28 cellular contexts compared by ENCODE assay signal in the genomic region with DNA sequence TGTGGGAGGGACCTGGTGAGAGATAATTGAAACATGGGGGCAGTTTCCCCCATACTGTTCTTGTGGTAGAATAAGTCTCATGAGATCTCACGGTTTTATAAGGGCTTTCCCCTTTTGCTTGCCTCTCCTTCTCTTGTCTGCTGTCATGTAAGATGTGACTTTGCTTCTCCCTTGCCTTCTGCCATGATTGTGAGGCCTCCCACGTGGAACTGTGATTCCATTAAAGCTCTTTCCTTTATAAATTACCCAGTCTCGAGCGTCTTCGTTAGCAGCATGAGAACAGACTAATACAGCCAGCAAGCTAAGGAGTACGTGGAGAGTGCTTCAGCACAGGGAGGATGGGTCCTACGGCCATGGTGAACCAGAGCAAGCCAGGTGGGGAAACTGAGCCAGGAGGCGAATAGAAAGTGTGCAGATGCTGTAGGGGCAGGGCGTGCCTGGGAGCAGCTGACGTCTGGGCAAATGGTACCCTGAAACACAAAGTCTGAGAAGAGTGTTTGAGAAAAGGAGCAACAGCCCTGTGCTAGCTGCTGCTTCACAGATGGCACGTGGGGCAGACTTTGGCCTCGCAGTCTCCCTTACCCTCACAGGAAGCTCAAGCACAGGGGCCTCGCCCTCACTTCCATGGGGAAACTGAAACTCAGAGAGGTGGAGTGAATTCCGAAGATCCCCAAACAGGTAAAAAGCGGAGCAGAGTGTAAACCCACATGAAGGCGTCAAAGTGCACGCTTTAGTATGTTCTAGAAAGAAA.
"Had no signal": no experiment of that assay in that cellular context is flagged by ENCODE, and none has a peak within 500 bp of the region (broad histone marks: within the 10 kb centered on the region; RNA-seq: fewer than 3 reads in every experiment).

No MANE protein-coding gene starts in this region.

- H3K36me3 ChIP-seq: pancreas, prostate gland, right lobe of liver, sigmoid colon, suprapubic skin, tibial artery, transverse colon, upper lobe of right lung, uterus had no signal

- ATAC-seq: naive thymus-derived CD8-positive, alpha-beta T cell; natural killer cell treated with Interleukin-12 subunit alpha and Interleukin-12 subunit beta and Interleukin-15 and Interleukin-18, amount 100 ng/mL, for 72 hours; pancreas; right cardiac atrium; right lobe of liver; stimulated activated effector memory CD8-positive, alpha-beta T cell treated with anti-CD3 and anti-CD28 coated beads, Interleukin-12 subunit alpha, Interleukin-12 subunit beta, amount 100 ng/mL, for 72 hours; stimulated activated naive B cell treated with anti-CD40 and anti-IgM and Interleukin-4, amounts not matched to agents 10 μg/mL and 1 μg/mL and 100 μg/mL, for 72 hours; stimulated activated naive CD8-positive, alpha-beta T cell treated with anti-CD3 and anti-CD28 coated beads, Interleukin-15, amount 100 ng/mL, for 72 hours; stimulated activated naive CD8-positive, alpha-beta T cell treated with anti-CD3 and anti-CD28 coated beads, Interleukin-15, Interleukin-2, amounts not matched to agents 100 U/mL and 50 U/mL, for 24 hours; upper lobe of right lung had no signal

- H3K27ac Mint-ChIP-seq: naive B cell; naive thymus-derived CD8-positive, alpha-beta T cell; natural killer cell treated with Interleukin-12 subunit alpha and Interleukin-12 subunit beta and Interleukin-15 and Interleukin-18, amount 100 ng/mL, for 72 hours; nephron progenitor cell; stimulated activated effector memory CD8-positive, alpha-beta T cell treated with anti-CD3 and anti-CD28 coated beads, Interleukin-12 subunit alpha, Interleukin-12 subunit beta, amount 100 ng/mL, for 72 hours; stimulated activated naive B cell treated with anti-CD40 and anti-IgM and Interleukin-4, amounts not matched to agents 10 μg/mL and 1 μg/mL and 100 μg/mL, for 72 hours; stimulated activated naive CD8-positive, alpha-beta T cell treated with anti-CD3 and anti-CD28 coated beads, Interleukin-15, amount 100 ng/mL, for 72 hours; type B pancreatic cell had no signal

- H3K4me3 Mint-ChIP-seq: naive B cell; naive thymus-derived CD8-positive, alpha-beta T cell; natural killer cell treated with Interleukin-12 subunit alpha and Interleukin-12 subunit beta and Interleukin-15 and Interleukin-18, amount 100 ng/mL, for 72 hours; nephron progenitor cell; neural crest cell; stimulated activated effector memory CD8-positive, alpha-beta T cell treated with anti-CD3 and anti-CD28 coated beads, Interleukin-12 subunit alpha, Interleukin-12 subunit beta, amount 100 ng/mL, for 72 hours; stimulated activated naive B cell treated with anti-CD40 and anti-IgM and Interleukin-4, amounts not matched to agents 10 μg/mL and 1 μg/mL and 100 μg/mL, for 72 hours; stimulated activated naive CD8-positive, alpha-beta T cell treated with anti-CD3 and anti-CD28 coated beads, Interleukin-15, amount 100 ng/mL, for 72 hours; type B pancreatic cell had no signal

- H3K4me3 ChIP-seq: pancreas, prostate gland, right lobe of liver, sigmoid colon, suprapubic skin, testis, tibial artery, transverse colon, upper lobe of right lung, uterus had no signal

- H3K27me3 Mint-ChIP-seq: naive B cell; stimulated activated naive B cell treated with anti-CD40 and anti-IgM and Interleukin-4, amounts not matched to agents 10 μg/mL and 1 μg/mL and 100 μg/mL, for 72 hours had no signal

- H3K9me3 Mint-ChIP-seq: natural killer cell treated with Interleukin-12 subunit alpha and Interleukin-12 subunit beta and Interleukin-15 and Interleukin-18, amount 100 ng/mL, for 72 hours; nephron progenitor cell; neural crest cell; stimulated activated naive CD8-positive, alpha-beta T cell treated with anti-CD3 and anti-CD28 coated beads, Interleukin-15, amount 100 ng/mL, for 72 hours; type B pancreatic cell had no signal

- DNase-seq: naive B cell; naive thymus-derived CD8-positive, alpha-beta T cell; nephron progenitor cell; occipital lobe; pancreas; right cardiac atrium; right lobe of liver; sigmoid colon; small intestine; stimulated activated CD4-positive, alpha-beta T cell treated with anti-CD3 and anti-CD28 coated beads, Interleukin-15, amount 100 ng/mL, for 24 hours; stimulated activated CD4-positive, alpha-beta T cell treated with anti-CD3 and anti-CD28 coated beads, Interleukin-2, amount 100 ng/mL, for 24 hours; stimulated activated CD4-positive, alpha-beta T cell treated with anti-CD3 and anti-CD28 coated beads, Interleukin-2, amount 100 ng/mL, for 48 hours; stimulated activated CD4-positive, alpha-beta T cell treated with anti-CD3 and anti-CD28 coated beads, Interleukin-4, amount 100 ng/mL, for 24 hours; stimulated activated naive B cell treated with anti-CD40 and anti-IgM and Interleukin-4, amounts not matched to agents 10 μg/mL and 1 μg/mL and 100 μg/mL, for 72 hours; stimulated activated naive CD8-positive, alpha-beta T cell treated with anti-CD3 and anti-CD28 coated beads, Interleukin-15, amount 100 ng/mL, for 72 hours; stimulated activated naive CD8-positive, alpha-beta T cell treated with anti-CD3 and anti-CD28 coated beads, Interleukin-15, Interleukin-2, amounts not matched to agents 100 U/mL and 50 U/mL, for 24 hours; substantia nigra; testis; transverse colon; upper lobe of right lung; uterus had no signal

- H3K27ac ChIP-seq: pancreas, prostate gland, right lobe of liver, sigmoid colon, suprapubic skin, testis, tibial artery, transverse colon, upper lobe of right lung, uterus had no signal

- H3K36me3 Mint-ChIP-seq: naive B cell; naive thymus-derived CD8-positive, alpha-beta T cell; natural killer cell treated with Interleukin-12 subunit alpha and Interleukin-12 subunit beta and Interleukin-15 and Interleukin-18, amount 100 ng/mL, for 72 hours; stimulated activated effector memory CD8-positive, alpha-beta T cell treated with anti-CD3 and anti-CD28 coated beads, Interleukin-12 subunit alpha, Interleukin-12 subunit beta, amount 100 ng/mL, for 72 hours; stimulated activated naive B cell treated with anti-CD40 and anti-IgM and Interleukin-4, amounts not matched to agents 10 μg/mL and 1 μg/mL and 100 μg/mL, for 72 hours; type B pancreatic cell had no signal

- H3K27me3 ChIP-seq: pancreas, right lobe of liver, sigmoid colon, suprapubic skin, testis, tibial artery, transverse colon, upper lobe of right lung, uterus had no signal

- H3K9me3 ChIP-seq: pancreas, prostate gland, right lobe of liver, sigmoid colon, suprapubic skin, testis, tibial artery, transverse colon, upper lobe of right lung, uterus had no signal

- H3K4me1 Mint-ChIP-seq: naive B cell; naive thymus-derived CD8-positive, alpha-beta T cell; stimulated activated effector memory CD8-positive, alpha-beta T cell treated with anti-CD3 and anti-CD28 coated beads, Interleukin-12 subunit alpha, Interleukin-12 subunit beta, amount 100 ng/mL, for 72 hours; stimulated activated naive CD8-positive, alpha-beta T cell treated with anti-CD3 and anti-CD28 coated beads, Interleukin-15, amount 100 ng/mL, for 72 hours had no signal

- H3K4me1 ChIP-seq: pancreas, prostate gland, right lobe of liver, testis, transverse colon, upper lobe of right lung, uterus had no signal
